8 cellular contexts compared by ENCODE assay signal in genomic region chr13:27621366-27622101, GRCh38. TPM values are rescaled to one million over a fixed set of nuclear protein-coding genes. Genes with fewer than 3 reads are reported as not detected.
DNase-seq lines count a peak whose midpoint lies in the region; ATAC-seq and TF ChIP-seq lines count a peak whose summit lies in the region.

Gene POLR1D (plus strand): TSS chr13:27621892. CDS start chr13:27621984, 92 bp downstream.

- no peaks in the 10 kb centered on the region for H3K36me3 ChIP-seq in right atrium auricular region
- H3K36me3 ChIP-seq in uterus, result no peaks in the 10 kb centered on the region

- H3K27me3 ChIP-seq in right atrium auricular region (no peaks in the 10 kb centered on the region), uterus (no peaks in the 10 kb centered on the region)

- TF ChIP-seq CTCF in GM13977 (IDR thresholded peaks at IDR 0.05; ENCODE audit: extremely low read depth, insufficient read depth, missing control alignments) (no peak), right atrium auricular region (IDR thresholded peaks at IDR 0.05) (no peak), uterus (IDR thresholded peaks at IDR 0.05) (no peak)

- H3K4me1 ChIP-seq in right atrium auricular region, result peaks cover 0 to 29% of the 10 kb centered on the region in 2 donors
- no peaks in the 10 kb centered on the region for H3K4me1 ChIP-seq in uterus

- intact Hi-C loops in T-helper 2 cell treated with Interferon-gamma antibody and Interleukin-4, amounts not matched to agents 100 ng/mL and 5 ng/mL, for 36 hours (cut with micrococcal nuclease), result loop anchor here (1.0 to 5.0 kb wide), 7 partner anchors 171 to 1037 kb away; partner anchors contain the start of genes MTIF3, PAN3, POMP and RPL21
- intact Hi-C loops in uterus (cut with DNase I; ENCODE audit: low total_unique reads), result no loop called here

- H3K9me3 ChIP-seq in right atrium auricular region (no peaks in the 10 kb centered on the region), uterus (no peaks in the 10 kb centered on the region)

- peak; percentile 64 for ATAC-seq in HG02678 (IDR thresholded peaks at IDR 0.05; ENCODE audit: unreplicated experiment)

- peak; percentile 60 to 79 for TF ChIP-seq POLR2A in uterus (IDR thresholded peaks at IDR 0.05)

- in situ Hi-C loops in GM13977 (cut with MboI; ENCODE audit: low pct_unique_long_range_greater_than_20kb, low sequenced_read_pairs, unreplicated experiment), result no loop called here

- DNase-seq in GM13977 (ENCODE audit: low spot score) (peak; percentile 93), NCI-H1417 (lab: John Stamatoyannopoulos, UW) (peak; percentile 77 to 87 (median 85)), right atrium auricular region (ENCODE audit: low spot score) (peak; percentile 67), pulmonary artery endothelial cell (ENCODE audit: low read depth, low spot score) (no peak), uterus (peak; percentile 74)

- H3K27ac ChIP-seq in angular gyrus (ENCODE audit: low read depth, low read length) (peak within 1 kb of the TSS; percentile 82), right atrium auricular region (peak within 1 kb of the TSS; percentile 96 to 98), uterus (peak within 1 kb of the TSS; percentile 95 to 96)

- peak within 1 kb of the TSS; percentile 92 to 98 for H3K4me3 ChIP-seq in right atrium auricular region
- peak within 1 kb of the TSS; percentile 66 to 89 for H3K4me3 ChIP-seq in uterus

RNA-seq across cellular contexts. Expression of gene POLR1D, which starts in this region (rescaled TPM):
- total RNA-seq in T-helper 2 cell treated with Interferon-gamma antibody and Interleukin-4, amounts not matched to agents 100 ng/mL and 5 ng/mL, for 36 hours, result 104 and 108 TPM in 2 replicates
- total RNA-seq in right atrium auricular region (10 to 100 TPM; 75.6 to 89.3 TPM), pulmonary artery endothelial cell (83.3 and 103 TPM in 2 replicates), uterus (10 to 100 TPM; 25.9 to 94.9 (median 64.0) TPM)
